In genomic region chr7:154928136-154929005, GRCh38 we compare ENCODE assay signal across 8 cellular contexts.
DNase-seq lines count a peak whose midpoint lies in the region; ATAC-seq lines count a peak whose summit lies in the region.

No MANE protein-coding gene starts in this region.

- ATAC-seq in HG02610 (IDR thresholded peaks at IDR 0.05; ENCODE audit: unreplicated experiment) (peak; percentile 86), left lobe of liver (peak; percentile 84)

- peak; percentile 40 for DNase-seq in activated naive CD4-positive, alpha-beta T cell treated with Interleukin-2 at 50 U/mL for 16 hours
- no peak for DNase-seq in activated naive CD4-positive, alpha-beta T cell treated with anti-CD3 and anti-CD28 coated beads, Interleukin-2, amount 50 U/mL, for 16 hours
- DNase-seq in NAMALWA (ENCODE audit: low spot score) (peak; percentile 100), T-helper 22 cell (ENCODE audit: low read depth) (peak; percentile 18), left lobe of liver (ENCODE audit: low spot score) (no peak)
- peak; percentile 95 for DNase-seq in central memory CD4-positive, alpha-beta T cell
- peak; percentile 11 to 15 for DNase-seq in stimulated activated CD8-positive, alpha-beta memory T cell treated with anti-CD3 and anti-CD28 coated beads, Interleukin-4, amount 100 ng/mL, for 1 hour (ENCODE audit: low read depth in 2 of 2, low spot score in 1 of 2)

Comparison
In these comparisons a context has a peak if more than half of its experiments do, and no peak if none do; other contexts are left out.
1. DNase-seq: peak in activated naive CD4-positive, alpha-beta T cell treated with Interleukin-2 at 50 U/mL for 16 hours (single experiment), NAMALWA (single experiment), T-helper 22 cell (single experiment), central memory CD4-positive, alpha-beta T cell (single experiment) and stimulated activated CD8-positive, alpha-beta memory T cell treated with anti-CD3 and anti-CD28 coated beads, Interleukin-4, amount 100 ng/mL, for 1 hour (2 of 2); none in activated naive CD4-positive, alpha-beta T cell treated with anti-CD3 and anti-CD28 coated beads, Interleukin-2, amount 50 U/mL, for 16 hours (single experiment) and left lobe of liver (single experiment).